In the genomic region with DNA sequence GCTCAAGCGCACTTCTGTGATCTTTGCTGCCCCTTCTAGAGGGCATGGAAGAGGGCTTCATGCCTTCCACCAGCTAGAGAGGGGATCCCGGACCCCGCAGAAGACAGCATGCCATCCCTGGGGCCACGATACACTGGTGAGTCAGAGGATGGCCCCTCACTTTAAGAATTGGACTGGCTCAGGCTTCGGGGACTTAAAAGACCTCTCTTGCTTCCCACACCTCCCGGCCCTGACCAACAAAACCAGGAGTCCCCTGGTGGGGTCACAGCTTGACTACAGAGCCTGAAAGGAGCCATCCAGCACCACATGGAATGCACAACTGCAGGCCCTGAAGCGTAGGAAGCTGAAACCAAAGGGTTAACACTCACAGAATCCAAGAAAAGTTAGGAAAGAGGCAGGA, we compare ENCODE assay signal across 19 cellular contexts.
DNase-seq lines count a peak whose midpoint lies in the region; ATAC-seq, FAIRE-seq and TF ChIP-seq lines count a peak whose summit lies in the region.
"Had no signal": no experiment of that assay in that cellular context is flagged by ENCODE, and none has a peak within 500 bp of the region (broad histone marks: within the 10 kb centered on the region; RNA-seq: fewer than 3 reads in every experiment).

No MANE protein-coding gene starts in this region.

- peak overlapping the region; percentile 72 for H3K27ac ChIP-seq in subcutaneous abdominal adipose tissue (ENCODE audit: low read depth, low read length)
- H3K27ac ChIP-seq: epithelial cell of prostate, HL-60, parathyroid adenoma had no signal

- no peak overlapping the region for H3K4me3 Mint-ChIP-seq in activated CD8-positive, alpha-beta T cell treated with anti-CD3 and anti-CD28 coated beads, Interleukin-2, amount 10 ng/mL, durations not matched to agents 7 days and 5 days
- H3K4me3 Mint-ChIP-seq in activated CD8-positive, alpha-beta T cell treated with anti-CD3 and anti-CD28 coated beads for 36 hours, result no peak overlapping the region
- no peak overlapping the region for H3K4me3 Mint-ChIP-seq in activated T-helper 2 cell treated with anti-CD3 and anti-CD28 coated beads, Interferon-gamma antibody, Interleukin-2, Interleukin-4, amounts not matched to agents 10 μg/mL and 5 μg/mL and 100 μg/mL, durations not matched to agents 14 hours and 24 hours and 36 hours (ENCODE audit: low read depth)
- H3K4me3 Mint-ChIP-seq: activated naive CD8-positive, alpha-beta T cell treated with anti-CD3 and anti-CD28 coated beads for 36 hours; dendritic cell treated with granulocyte-macrophage colony-stimulating factor and Interleukin-4, amounts not matched to agents 40 ng/mL and 50 ng/mL, for 4 days; IgD-negative memory B cell; natural killer cell treated with Interleukin-12 subunit alpha and Interleukin-12 subunit beta and Interleukin-15 and Interleukin-18, amount 100 ng/mL, for 72 hours; stimulated activated naive CD8-positive, alpha-beta T cell treated with anti-CD3 and anti-CD28 coated beads, Interleukin-15, Interleukin-2, amounts not matched to agents 100 ng/mL and 50 ng/mL, for 24 hours had no signal

- peaks cover 14% of the 10 kb centered on the region for H3K36me3 Mint-ChIP-seq in activated CD8-positive, alpha-beta T cell treated with anti-CD3 and anti-CD28 coated beads, Interleukin-2, amount 10 ng/mL, durations not matched to agents 7 days and 5 days (ENCODE audit: low read depth)
- peaks cover 3% of the 10 kb centered on the region for H3K36me3 Mint-ChIP-seq in activated CD8-positive, alpha-beta T cell treated with anti-CD3 and anti-CD28 coated beads for 36 hours (ENCODE audit: low read depth)
- peaks cover 74% of the 10 kb centered on the region for H3K36me3 Mint-ChIP-seq in activated T-helper 2 cell treated with anti-CD3 and anti-CD28 coated beads, Interferon-gamma antibody, Interleukin-2, Interleukin-4, amounts not matched to agents 10 μg/mL and 5 μg/mL and 100 μg/mL, durations not matched to agents 14 hours and 24 hours and 36 hours (ENCODE audit: low read depth)
- H3K36me3 Mint-ChIP-seq: IgD-negative memory B cell; natural killer cell treated with Interleukin-12 subunit alpha and Interleukin-12 subunit beta and Interleukin-15 and Interleukin-18, amount 100 ng/mL, for 72 hours had no signal

- intact Hi-C loops in activated CD8-positive, alpha-beta T cell treated with anti-CD3 and anti-CD28 coated beads for 36 hours (cut with micrococcal nuclease), result loop anchor here (5.0 kb wide), 1 partner anchor 94 kb away; a partner anchor contains a TSS
- intact Hi-C loops in activated T-helper 2 cell treated with anti-CD3 and anti-CD28 coated beads, Interferon-gamma antibody, Interleukin-2, Interleukin-4, amounts not matched to agents 10 μg/mL and 5 μg/mL and 100 μg/mL, durations not matched to agents 14 hours and 24 hours and 36 hours (cut with micrococcal nuclease), result no loop called here
- intact Hi-C loops in left colon (cut with DNase I, micrococcal nuclease), result no loop called here

- POLR2A ChIA-PET in activated CD8-positive, alpha-beta T cell treated with anti-CD3 and anti-CD28 coated beads, Interleukin-2, amount 10 ng/mL, durations not matched to agents 7 days and 5 days (lab: Charles Lee), result interaction anchor here (0.5 kb wide), 1 partner anchor 9 kb away, joined by 4 read pairs; no protein-coding TSS in a partner anchor
- POLR2A ChIA-PET in activated CD8-positive, alpha-beta T cell treated with anti-CD3 and anti-CD28 coated beads for 36 hours (lab: Charles Lee), result interaction anchor here (0.6 kb wide), 1 partner anchor 78 kb away, joined by 3 read pairs; no protein-coding TSS in a partner anchor

- H3K36me3 ChIP-seq in subcutaneous abdominal adipose tissue (ENCODE audit: control insufficient read depth in 5 of 5, insufficient read depth in 5 of 5, low read length in 5 of 5), result peaks cover 0 to 83% (median 60%) of the 10 kb centered on the region in 5 donors
- H3K36me3 ChIP-seq: BE2C had no signal

- peak overlapping the region; percentile 20 for H3K27ac Mint-ChIP-seq in activated CD8-positive, alpha-beta T cell treated with anti-CD3 and anti-CD28 coated beads, Interleukin-2, amount 10 ng/mL, durations not matched to agents 7 days and 5 days
- no peak overlapping the region for H3K27ac Mint-ChIP-seq in activated CD8-positive, alpha-beta T cell treated with anti-CD3 and anti-CD28 coated beads for 36 hours
- peak overlapping the region; percentile 60 for H3K27ac Mint-ChIP-seq in activated T-helper 2 cell treated with anti-CD3 and anti-CD28 coated beads, Interferon-gamma antibody, Interleukin-2, Interleukin-4, amounts not matched to agents 10 μg/mL and 5 μg/mL and 100 μg/mL, durations not matched to agents 14 hours and 24 hours and 36 hours
- H3K27ac Mint-ChIP-seq: activated naive CD8-positive, alpha-beta T cell treated with anti-CD3 and anti-CD28 coated beads for 36 hours; dendritic cell treated with granulocyte-macrophage colony-stimulating factor and Interleukin-4, amounts not matched to agents 40 ng/mL and 50 ng/mL, for 4 days; natural killer cell treated with Interleukin-12 subunit alpha and Interleukin-12 subunit beta and Interleukin-15 and Interleukin-18, amount 100 ng/mL, for 72 hours; stimulated activated naive CD8-positive, alpha-beta T cell treated with anti-CD3 and anti-CD28 coated beads, Interleukin-15, Interleukin-2, amounts not matched to agents 100 ng/mL and 50 ng/mL, for 24 hours had no signal

- no peaks in the 10 kb centered on the region for H3K27me3 Mint-ChIP-seq in activated CD8-positive, alpha-beta T cell treated with anti-CD3 and anti-CD28 coated beads, Interleukin-2, amount 10 ng/mL, durations not matched to agents 7 days and 5 days (ENCODE audit: low read depth)
- H3K27me3 Mint-ChIP-seq in activated CD8-positive, alpha-beta T cell treated with anti-CD3 and anti-CD28 coated beads for 36 hours, result no peaks in the 10 kb centered on the region
- no peaks in the 10 kb centered on the region for H3K27me3 Mint-ChIP-seq in activated T-helper 2 cell treated with anti-CD3 and anti-CD28 coated beads, Interferon-gamma antibody, Interleukin-2, Interleukin-4, amounts not matched to agents 10 μg/mL and 5 μg/mL and 100 μg/mL, durations not matched to agents 14 hours and 24 hours and 36 hours (ENCODE audit: low read depth)
- H3K27me3 Mint-ChIP-seq: activated naive CD8-positive, alpha-beta T cell treated with anti-CD3 and anti-CD28 coated beads for 36 hours; dendritic cell treated with granulocyte-macrophage colony-stimulating factor and Interleukin-4, amounts not matched to agents 40 ng/mL and 50 ng/mL, for 4 days; IgD-negative memory B cell; natural killer cell treated with Interleukin-12 subunit alpha and Interleukin-12 subunit beta and Interleukin-15 and Interleukin-18, amount 100 ng/mL, for 72 hours; stimulated activated naive CD8-positive, alpha-beta T cell treated with anti-CD3 and anti-CD28 coated beads, Interleukin-15, Interleukin-2, amounts not matched to agents 100 ng/mL and 50 ng/mL, for 24 hours had no signal

- H3K4me1 Mint-ChIP-seq in activated CD8-positive, alpha-beta T cell treated with anti-CD3 and anti-CD28 coated beads, Interleukin-2, amount 10 ng/mL, durations not matched to agents 7 days and 5 days (ENCODE audit: low read depth), result peaks cover 18% of the 10 kb centered on the region
- H3K4me1 Mint-ChIP-seq in activated CD8-positive, alpha-beta T cell treated with anti-CD3 and anti-CD28 coated beads for 36 hours (ENCODE audit: low read depth), result peaks cover 7% of the 10 kb centered on the region
- peaks cover 17% of the 10 kb centered on the region for H3K4me1 Mint-ChIP-seq in activated T-helper 2 cell treated with anti-CD3 and anti-CD28 coated beads, Interferon-gamma antibody, Interleukin-2, Interleukin-4, amounts not matched to agents 10 μg/mL and 5 μg/mL and 100 μg/mL, durations not matched to agents 14 hours and 24 hours and 36 hours (ENCODE audit: low read depth)

- H3K9ac ChIP-seq in subcutaneous abdominal adipose tissue (ENCODE audit: low read length in 5 of 5), result peak overlapping the region in 1 of 5 donors; percentile 27
- H3K9ac ChIP-seq: parathyroid adenoma had no signal

- no peaks in the 10 kb centered on the region for H3K9me3 ChIP-seq in subcutaneous abdominal adipose tissue (ENCODE audit: control insufficient read depth in 5 of 5, low read length in 5 of 5)
- H3K9me3 ChIP-seq: BE2C had no signal

- no peak for DNase-seq in activated CD8-positive, alpha-beta T cell treated with anti-CD3 and anti-CD28 coated beads, Interleukin-2, amount 10 ng/mL, durations not matched to agents 7 days and 5 days
- no peak for DNase-seq in activated CD8-positive, alpha-beta T cell treated with anti-CD3 and anti-CD28 coated beads for 36 hours
- no peak for DNase-seq in activated T-helper 2 cell treated with anti-CD3 and anti-CD28 coated beads, Interferon-gamma antibody, Interleukin-2, Interleukin-4, amounts not matched to agents 10 μg/mL and 5 μg/mL and 100 μg/mL, durations not matched to agents 14 hours and 24 hours and 36 hours (ENCODE audit: low spot score)
- DNase-seq in left colon (no peak), GM12891 (ENCODE audit: insufficient read length, low spot score) (no peak), activated gamma-delta T cell (lab: John Stamatoyannopoulos, UW) (no peak)
- DNase-seq: NCI-H1436 treated with DMSO at 0.1 percent for 48 hours had no signal

- FAIRE-seq in GM12891 (lab: Jason Lieb, UNC), result no peak
- FAIRE-seq: small intestine had no signal

- TF ChIP-seq POLR2A in GM12891 (IDR thresholded peaks at IDR 0.05; ENCODE audit: low read depth, low read length), result no peak

- CTCF ChIA-PET in activated CD8-positive, alpha-beta T cell treated with anti-CD3 and anti-CD28 coated beads, Interleukin-2, amount 10 ng/mL, durations not matched to agents 7 days and 5 days (lab: Charles Lee), result interaction anchor here (0.6 to 3.7 kb wide), 30 partner anchors 9 to 414 kb away, joined by 3 to 27 read pairs (median 4); no protein-coding TSS in a partner anchor
- CTCF ChIA-PET in activated CD8-positive, alpha-beta T cell treated with anti-CD3 and anti-CD28 coated beads for 36 hours (lab: Charles Lee), result interaction anchor here (0.6 to 6.7 kb wide), 42 partner anchors 10 to 458 kb away, joined by 3 to 40 read pairs (median 4); no protein-coding TSS in a partner anchor

- ATAC-seq in activated CD8-positive, alpha-beta T cell treated with anti-CD3 and anti-CD28 coated beads, Interleukin-2, amount 10 ng/mL, durations not matched to agents 7 days and 5 days, result no peak
- no peak for ATAC-seq in activated CD8-positive, alpha-beta T cell treated with anti-CD3 and anti-CD28 coated beads for 36 hours
- ATAC-seq in left colon, result peak; percentile 6
- no peak for ATAC-seq in HG02981 (IDR thresholded peaks at IDR 0.05; ENCODE audit: unreplicated experiment)

- no peak for TF ChIP-seq CTCF in activated CD8-positive, alpha-beta T cell treated with anti-CD3 and anti-CD28 coated beads for 36 hours (IDR thresholded peaks at IDR 0.05)

- peaks cover 10 to 42% (median 39%) of the 10 kb centered on the region in 5 donors for H3K4me1 ChIP-seq in subcutaneous abdominal adipose tissue (ENCODE audit: control insufficient read depth in 5 of 5, insufficient read depth in 5 of 5, low read length in 5 of 5)
- H3K4me1 ChIP-seq: BE2C, parathyroid adenoma had no signal

- H3K9me3 Mint-ChIP-seq in activated CD8-positive, alpha-beta T cell treated with anti-CD3 and anti-CD28 coated beads, Interleukin-2, amount 10 ng/mL, durations not matched to agents 7 days and 5 days (ENCODE audit: insufficient read depth), result no peaks in the 10 kb centered on the region
- no peaks in the 10 kb centered on the region for H3K9me3 Mint-ChIP-seq in activated CD8-positive, alpha-beta T cell treated with anti-CD3 and anti-CD28 coated beads for 36 hours
- H3K9me3 Mint-ChIP-seq in activated T-helper 2 cell treated with anti-CD3 and anti-CD28 coated beads, Interferon-gamma antibody, Interleukin-2, Interleukin-4, amounts not matched to agents 10 μg/mL and 5 μg/mL and 100 μg/mL, durations not matched to agents 14 hours and 24 hours and 36 hours, result no peaks in the 10 kb centered on the region
- H3K9me3 Mint-ChIP-seq: activated naive CD8-positive, alpha-beta T cell treated with anti-CD3 and anti-CD28 coated beads for 36 hours; dendritic cell treated with granulocyte-macrophage colony-stimulating factor and Interleukin-4, amounts not matched to agents 40 ng/mL and 50 ng/mL, for 4 days; IgD-negative memory B cell; natural killer cell treated with Interleukin-12 subunit alpha and Interleukin-12 subunit beta and Interleukin-15 and Interleukin-18, amount 100 ng/mL, for 72 hours; stimulated activated naive CD8-positive, alpha-beta T cell treated with anti-CD3 and anti-CD28 coated beads, Interleukin-15, Interleukin-2, amounts not matched to agents 100 ng/mL and 50 ng/mL, for 24 hours had no signal

- H3K27me3 ChIP-seq in subcutaneous abdominal adipose tissue (ENCODE audit: control insufficient read depth in 5 of 5, insufficient read depth in 4 of 5, low read length in 5 of 5), result no peaks in the 10 kb centered on the region
- H3K27me3 ChIP-seq: BE2C had no signal

- no peak overlapping the region for H3K4me3 ChIP-seq in subcutaneous abdominal adipose tissue (ENCODE audit: low read depth in 1 of 5, low read length in 5 of 5)
